In the genomic region with DNA sequence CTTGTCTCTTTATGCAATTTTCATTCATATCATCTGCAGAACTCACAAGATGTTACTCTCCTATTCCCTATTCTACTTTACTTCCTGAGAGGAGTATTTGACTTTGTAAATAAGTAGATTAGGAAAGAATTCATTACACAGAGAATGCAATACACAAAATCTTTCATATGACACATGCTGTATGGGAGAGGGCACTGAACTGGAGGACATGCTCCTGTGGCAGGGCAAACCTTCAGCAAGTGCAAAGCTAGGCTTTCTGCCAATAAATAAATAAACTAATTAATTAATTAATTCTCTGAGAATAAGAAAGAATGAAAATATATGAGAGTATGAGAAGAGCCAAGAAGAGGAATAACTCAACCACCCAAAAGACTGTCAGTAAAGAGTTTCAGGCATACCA, we compare ENCODE assay signal across 29 cellular contexts.
"Had no signal": no experiment of that assay in that cellular context is flagged by ENCODE, and none has a peak within 500 bp of the region (broad histone marks: within the 10 kb centered on the region; RNA-seq: fewer than 3 reads in every experiment).

No MANE protein-coding gene starts in this region.

- H3K27ac Mint-ChIP-seq: dendritic cell treated with granulocyte-macrophage colony-stimulating factor and Interleukin-4, amounts not matched to agents 40 ng/mL and 50 ng/mL, for 4 days; effector memory CD8-positive, alpha-beta T cell; endodermal cell had no signal

- H3K4me3 Mint-ChIP-seq: dendritic cell treated with granulocyte-macrophage colony-stimulating factor and Interleukin-4, amounts not matched to agents 40 ng/mL and 50 ng/mL, for 4 days; effector memory CD8-positive, alpha-beta T cell; endodermal cell had no signal

- H3K4me1 ChIP-seq: colonic mucosa, esophagus muscularis mucosa, esophagus squamous epithelium, foreskin keratinocyte, gastroesophageal sphincter, heart left ventricle had no signal

- H3K4me3 ChIP-seq: colonic mucosa, coronary artery, dorsolateral prefrontal cortex, esophagus muscularis mucosa, esophagus squamous epithelium, gastrocnemius medialis, gastroesophageal sphincter, heart left ventricle, heart right ventricle had no signal

- H3K27me3 ChIP-seq: colonic mucosa, dorsolateral prefrontal cortex, esophagus muscularis mucosa, esophagus squamous epithelium, foreskin keratinocyte, gastrocnemius medialis, gastroesophageal sphincter, heart left ventricle, heart right ventricle had no signal

- H3K9me3 Mint-ChIP-seq: dendritic cell treated with granulocyte-macrophage colony-stimulating factor and Interleukin-4, amounts not matched to agents 40 ng/mL and 50 ng/mL, for 4 days; effector memory CD8-positive, alpha-beta T cell; endodermal cell had no signal

- H3K4me1 Mint-ChIP-seq: endodermal cell had no signal

- FAIRE-seq: colon, endometrium, endothelial cell of umbilical vein, frontal cortex had no signal

- H3K27me3 Mint-ChIP-seq: dendritic cell treated with granulocyte-macrophage colony-stimulating factor and Interleukin-4, amounts not matched to agents 40 ng/mL and 50 ng/mL, for 4 days; effector memory CD8-positive, alpha-beta T cell had no signal

- H3K9me3 ChIP-seq: colonic mucosa, esophagus muscularis mucosa, esophagus squamous epithelium, gastrocnemius medialis, gastroesophageal sphincter, heart left ventricle, heart right ventricle had no signal

- H3K27ac ChIP-seq: colonic mucosa, coronary artery, dorsolateral prefrontal cortex, epithelial cell of prostate, esophagus muscularis mucosa, esophagus squamous epithelium, foreskin keratinocyte, gastrocnemius medialis, gastroesophageal sphincter, heart left ventricle, heart right ventricle had no signal

- DNase-seq: colonic mucosa; cortex of kidney; dermis blood vessel endothelial cell; dorsolateral prefrontal cortex; effector CD4-positive, alpha-beta T cell; effector CD8-positive, alpha-beta T cell; effector memory CD4-positive, alpha-beta T cell; effector memory CD8-positive, alpha-beta T cell; endodermal cell; erythroblast; esophagus squamous epithelium; foreskin fibroblast; foreskin keratinocyte; foreskin melanocyte; gastrocnemius medialis; glutamatergic neuron; head of caudate nucleus; heart left ventricle; heart right ventricle had no signal

- ATAC-seq: effector memory CD8-positive, alpha-beta T cell; esophagus mucosa; foreskin keratinocyte; gastrocnemius medialis; gastroesophageal sphincter; heart left ventricle; heart right ventricle had no signal
